In the genomic region with DNA sequence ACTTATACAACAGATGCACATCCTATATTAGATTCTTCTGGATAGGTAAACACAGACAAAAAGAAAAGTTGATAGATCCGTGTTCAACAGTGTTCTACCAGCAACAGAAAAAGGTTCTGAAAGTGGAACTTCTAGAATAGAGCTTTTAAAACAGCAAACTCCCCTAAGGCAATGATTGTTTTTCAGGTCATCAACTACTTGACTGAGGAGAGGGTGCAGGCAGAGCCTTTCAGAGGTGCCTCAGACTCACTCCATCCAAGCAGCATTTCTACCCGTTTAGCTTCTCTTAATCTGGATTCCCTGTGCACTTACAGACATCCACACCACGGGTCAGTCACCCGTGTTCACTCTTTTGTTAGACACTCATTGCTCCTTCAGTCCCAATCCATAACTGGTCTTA, we compare ENCODE assay signal across 9 cellular contexts. TPM values are rescaled to one million over a fixed set of nuclear protein-coding genes. Genes with fewer than 3 reads are reported as not detected.
DNase-seq lines count a peak whose midpoint lies in the region; ATAC-seq and TF ChIP-seq lines count a peak whose summit lies in the region.
"Had no signal": no experiment of that assay in that cellular context is flagged by ENCODE, and none has a peak within 500 bp of the region (broad histone marks: within the 10 kb centered on the region; RNA-seq: fewer than 3 reads in every experiment).

No MANE protein-coding gene starts in this region.

- H3K36me3 Mint-ChIP-seq in memory B cell = no peaks in the 10 kb centered on the region

- no peaks in the 10 kb centered on the region for H3K36me3 ChIP-seq in HUES48 (ENCODE audit: control insufficient read depth, insufficient read depth, low read length)
- no peaks in the 10 kb centered on the region for H3K36me3 ChIP-seq in tibial artery
- H3K36me3 ChIP-seq in suprapubic skin = no peaks in the 10 kb centered on the region

- H3K4me1 ChIP-seq in HUES48 (ENCODE audit: control insufficient read depth, insufficient read depth, low read length) (peaks cover 67% of the 10 kb centered on the region), tibial artery (peaks cover 0 to 4% (median 0%) of the 10 kb centered on the region in 4 donors), suprapubic skin (peaks cover 35% of the 10 kb centered on the region)

- no peaks in the 10 kb centered on the region for H3K27me3 Mint-ChIP-seq in memory B cell

- 77% methylated on average over 4 of the region's 4 CpGs for WGBS in suprapubic skin

- TF ChIP-seq CTCF in tibial artery (IDR thresholded peaks at IDR 0.05) (no peak), suprapubic skin (IDR thresholded peaks at IDR 0.05) (no peak)

- no peaks in the 10 kb centered on the region for H3K9me3 Mint-ChIP-seq in memory B cell

- H3K27me3 ChIP-seq in HUES48 (ENCODE audit: control insufficient read depth, insufficient read depth, low read length) (no peaks in the 10 kb centered on the region), tibial artery (no peaks in the 10 kb centered on the region), suprapubic skin (no peaks in the 10 kb centered on the region)

- H3K9me3 ChIP-seq in HUES48 (ENCODE audit: control insufficient read depth, insufficient read depth, low read length) (no peaks in the 10 kb centered on the region), tibial artery (no peaks in the 10 kb centered on the region), suprapubic skin (no peaks in the 10 kb centered on the region)

- peak; percentile 63 for ATAC-seq in GM18517 (IDR thresholded peaks at IDR 0.05; ENCODE audit: unreplicated experiment)
- peak; percentile 54 for ATAC-seq in GM21515 (IDR thresholded peaks at IDR 0.05; ENCODE audit: unreplicated experiment)
- peak; percentile 50 for ATAC-seq in memory B cell (ENCODE audit: low read depth)

- H3K27ac Mint-ChIP-seq in memory B cell = no peak overlapping the region

- no peak overlapping the region; the same call in 1 of the 2 replicates for H3K9ac ChIP-seq in HUES48 (ENCODE audit: low read depth, low read length)

- H3K27ac ChIP-seq in HUES48 (ENCODE audit: low read depth, low read length) = peak overlapping the region; percentile 61
- H3K27ac ChIP-seq in tibial artery = no peak overlapping the region
- H3K27ac ChIP-seq in suprapubic skin = no peak overlapping the region

- intact Hi-C loops in tibial artery (cut with DNase I; ENCODE audit: low total_unique reads) = no loop called here

- TF ChIP-seq EP300 in suprapubic skin (IDR thresholded peaks at IDR 0.05) = no peak

- no peak overlapping the region for H3K4me3 ChIP-seq in HUES48 (ENCODE audit: low read depth, low read length)
- no peak overlapping the region for H3K4me3 ChIP-seq in tibial artery
- no peak overlapping the region for H3K4me3 ChIP-seq in suprapubic skin

- DNase-seq in memory B cell (ENCODE audit: low spot score in 2 of 2) (no peak), activated gamma-delta T cell (lab: John Stamatoyannopoulos, UW) (no peak), tibial artery (no peak), NCI-H2107 treated with DMSO at 0.1 percent for 48 hours (lab: John Stamatoyannopoulos, UW; ENCODE audit: unreplicated experiment) (no peak), suprapubic skin (ENCODE audit: low spot score in 2 of 2) (no peak)
- DNase-seq: NCI-H2081 treated with DMSO at 0.1 percent for 48 hours had no signal

- H3K4me3 Mint-ChIP-seq in memory B cell = peak overlapping the region; percentile 60

- no peak for TF ChIP-seq POLR2A in suprapubic skin (IDR thresholded peaks at IDR 0.05)

- peaks cover 26% of the 10 kb centered on the region for H3K4me1 Mint-ChIP-seq in memory B cell

RNA-seq across cellular contexts. Expression of gene FYN, which starts 28.9 kb away (rescaled TPM):
- total RNA-seq in suprapubic skin = 10 to 100 TPM; 36.6 to 89.6 (median 67.3) TPM
